Comparison of ENCODE assay signal across 14 cellular contexts in the genomic region with DNA sequence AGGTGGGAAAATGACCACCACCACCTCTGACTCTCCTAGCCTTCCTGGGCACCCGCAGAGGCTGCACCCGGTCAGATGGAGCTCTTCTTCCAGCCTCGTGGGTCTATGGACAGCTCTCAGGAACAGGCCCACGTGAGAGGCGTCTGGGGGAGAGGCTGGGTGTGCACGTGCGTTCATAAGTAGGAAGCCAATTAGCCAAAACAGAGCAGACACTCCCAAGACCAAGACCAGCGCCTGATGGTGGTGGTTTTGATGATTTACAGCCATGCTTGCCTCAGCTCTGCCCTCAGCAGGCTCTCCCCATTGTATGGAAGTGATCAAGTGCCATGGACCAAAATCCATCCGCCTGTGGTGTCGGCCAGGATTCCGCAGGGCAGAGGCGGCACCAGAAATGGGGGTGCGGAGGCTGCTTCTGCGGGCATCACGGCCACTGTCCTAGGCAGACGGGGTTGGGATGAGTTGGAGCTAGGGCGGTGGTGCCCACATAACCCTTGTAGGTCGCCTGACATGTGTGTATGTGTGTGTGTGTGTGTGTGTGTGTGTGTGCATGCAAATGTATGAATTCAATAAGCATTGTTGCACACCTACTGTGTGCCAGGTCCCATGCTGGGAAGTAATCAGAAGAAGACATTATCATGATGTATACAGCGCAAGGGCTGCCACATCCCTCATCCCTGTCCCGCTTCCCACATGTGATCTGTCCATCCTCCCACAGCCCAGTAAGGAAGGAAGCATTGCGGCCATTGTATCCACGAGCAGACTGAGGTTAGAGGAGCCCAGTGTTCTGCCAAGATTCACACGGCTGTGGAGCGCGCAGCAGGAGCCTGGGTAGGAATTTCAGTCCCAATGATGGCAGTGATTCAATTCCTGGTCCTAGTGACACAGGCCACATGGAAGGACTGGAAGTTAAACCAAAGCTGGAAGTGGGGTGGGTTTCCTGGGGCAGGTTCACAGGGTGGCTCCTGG.
"Had no signal": no experiment of that assay in that cellular context is flagged by ENCODE, and none has a peak within 500 bp of the region (broad histone marks: within the 10 kb centered on the region; RNA-seq: fewer than 3 reads in every experiment).

No MANE protein-coding gene starts in this region.

- H3K27ac Mint-ChIP-seq: activated T-helper 1 cell treated with anti-CD3 and anti-CD28 coated beads, Interleukin-12 subunit alpha, Interleukin-12 subunit beta, Interleukin-2, Interleukin-4 antibody, amounts not matched to agents 30 ng/mL and 10 ng/mL and 1 ng/mL, durations not matched to agents 14 hours and 24 hours and 36 hours; memory B cell; natural killer cell treated with Interleukin-12 subunit alpha and Interleukin-12 subunit beta and Interleukin-15 and Interleukin-18, amount 100 ng/mL, for 72 hours had no signal

- H3K27ac ChIP-seq: ascending aorta, gastrocnemius medialis, stomach had no signal

- H3K4me3 Mint-ChIP-seq: activated T-helper 1 cell treated with anti-CD3 and anti-CD28 coated beads, Interleukin-12 subunit alpha, Interleukin-12 subunit beta, Interleukin-2, Interleukin-4 antibody, amounts not matched to agents 30 ng/mL and 10 ng/mL and 1 ng/mL, durations not matched to agents 14 hours and 24 hours and 36 hours; memory B cell; natural killer cell treated with Interleukin-12 subunit alpha and Interleukin-12 subunit beta and Interleukin-15 and Interleukin-18, amount 100 ng/mL, for 72 hours had no signal

- ATAC-seq: activated CD4-positive, CD25-positive, alpha-beta regulatory T cell treated with anti-CD3 and anti-CD28 coated beads, Interleukin-2, amount 50 U/mL, for 24 hours; gastrocnemius medialis; natural killer cell treated with Interleukin-12 subunit alpha and Interleukin-12 subunit beta and Interleukin-15 and Interleukin-18, amount 100 ng/mL, for 72 hours; sciatic nerve had no signal

- H3K36me3 ChIP-seq: ascending aorta, gastrocnemius medialis, stomach had no signal

- H3K36me3 Mint-ChIP-seq: memory B cell; natural killer cell treated with Interleukin-12 subunit alpha and Interleukin-12 subunit beta and Interleukin-15 and Interleukin-18, amount 100 ng/mL, for 72 hours had no signal

- H3K4me3 ChIP-seq: ascending aorta, gastrocnemius medialis, stomach had no signal

- H3K4me1 Mint-ChIP-seq: memory B cell had no signal

- H3K9me3 Mint-ChIP-seq: activated T-helper 1 cell treated with anti-CD3 and anti-CD28 coated beads, Interleukin-12 subunit alpha, Interleukin-12 subunit beta, Interleukin-2, Interleukin-4 antibody, amounts not matched to agents 30 ng/mL and 10 ng/mL and 1 ng/mL, durations not matched to agents 14 hours and 24 hours and 36 hours; memory B cell; natural killer cell treated with Interleukin-12 subunit alpha and Interleukin-12 subunit beta and Interleukin-15 and Interleukin-18, amount 100 ng/mL, for 72 hours had no signal

- FAIRE-seq: islet of Langerhans had no signal

- H3K27me3 ChIP-seq: ascending aorta, gastrocnemius medialis had no signal

- DNase-seq: activated CD4-positive, alpha-beta T cell treated with anti-CD3 and anti-CD28 coated beads, Interleukin-2, amount 50 U/mL, for 1 hour; activated naive CD4-positive, alpha-beta T cell treated with Interleukin-2 at 50 U/mL for 16 hours; gastrocnemius medialis; stimulated activated CD4-positive, alpha-beta T cell treated with anti-CD3 and anti-CD28 coated beads, Interleukin-1b, Interleukin-23, amount 100 ng/mL, for 48 hours; T-helper 1 cell; T1000 had no signal

- H3K27me3 Mint-ChIP-seq: natural killer cell treated with Interleukin-12 subunit alpha and Interleukin-12 subunit beta and Interleukin-15 and Interleukin-18, amount 100 ng/mL, for 72 hours had no signal

- H3K9me3 ChIP-seq: ascending aorta, gastrocnemius medialis, stomach had no signal

- H3K4me1 ChIP-seq: ascending aorta, gastrocnemius medialis had no signal
